ENCODE assay signal across 1 cellular context in the genomic region with DNA sequence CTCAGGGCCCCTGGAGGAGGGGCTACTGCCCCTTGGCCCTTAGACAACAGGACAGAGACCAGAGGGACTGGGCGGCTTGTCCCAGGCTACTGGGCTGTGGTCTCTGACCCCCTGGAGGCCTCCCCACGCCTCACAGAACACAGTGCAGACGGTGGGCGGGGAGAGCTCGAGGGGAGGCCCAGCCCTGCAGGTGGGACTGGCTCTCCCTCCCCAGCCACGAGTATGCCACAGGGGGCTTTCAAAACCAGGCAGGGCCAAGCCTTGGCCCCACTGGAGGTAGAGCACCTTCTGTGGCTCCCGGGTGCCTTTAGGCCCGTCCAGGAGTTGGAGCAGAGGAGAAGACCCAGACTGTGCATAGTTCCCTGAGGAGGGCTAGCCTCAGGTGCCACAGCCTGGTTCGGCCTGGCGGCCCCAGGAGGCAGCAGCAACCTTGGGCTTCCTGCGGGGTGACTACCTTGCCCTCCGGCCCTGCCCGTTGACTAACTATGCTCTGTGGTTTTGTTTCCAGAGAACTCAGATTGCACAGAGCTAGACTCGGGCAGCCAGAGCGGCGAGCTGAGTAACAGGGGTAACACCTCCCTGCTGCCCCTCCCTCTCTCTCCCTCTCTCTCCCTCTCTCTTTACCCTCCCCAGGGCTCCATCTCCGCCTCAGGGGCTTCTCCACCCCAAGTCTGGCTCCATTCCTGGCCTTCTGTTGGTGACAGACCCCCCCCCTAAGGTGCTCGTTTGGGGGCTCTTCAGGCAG.
TF ChIP-seq lines count a peak whose summit lies in the region.

No MANE protein-coding gene starts in this region.

TF ChIP-seq in HepG2, 621 proteins besides CTCF, POLR2A, EP300 and RAD21 (continued from another document and continues in another):
- TF ChIP-seq, protein P1, sequence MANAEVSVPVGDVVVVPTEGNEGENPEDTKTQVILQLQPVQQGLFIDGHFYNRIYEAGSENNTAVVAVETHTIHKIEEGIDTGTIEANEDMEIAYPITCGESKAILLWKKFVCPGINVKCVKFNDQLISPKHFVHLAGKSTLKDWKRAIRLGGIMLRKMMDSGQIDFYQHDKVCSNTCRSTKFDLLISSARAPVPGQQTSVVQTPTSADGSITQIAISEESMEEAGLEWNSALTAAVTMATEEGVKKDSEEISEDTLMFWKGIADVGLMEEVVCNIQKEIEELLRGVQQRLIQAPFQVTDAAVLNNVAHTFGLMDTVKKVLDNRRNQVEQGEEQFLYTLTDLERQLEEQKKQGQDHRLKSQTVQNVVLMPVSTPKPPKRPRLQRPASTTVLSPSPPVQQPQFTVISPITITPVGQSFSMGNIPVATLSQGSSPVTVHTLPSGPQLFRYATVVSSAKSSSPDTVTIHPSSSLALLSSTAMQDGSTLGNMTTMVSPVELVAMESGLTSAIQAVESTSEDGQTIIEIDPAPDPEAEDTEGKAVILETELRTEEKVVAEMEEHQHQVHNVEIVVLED (CRISPR knock-in tag; IDR thresholded peaks at IDR 0.05; ENCODE audit: borderline replicate concordance): no peak
- TF ChIP-seq ZSCAN20 (CRISPR knock-in tag; IDR thresholded peaks at IDR 0.05; ENCODE audit: borderline replicate concordance) (no peak), TGIF2 (CRISPR knock-in tag; IDR thresholded peaks at IDR 0.05) (0 out of 2 replicates have a peak, but pooled peaks have one; percentile 20), ZFP82 (CRISPR knock-in tag; IDR thresholded peaks at IDR 0.05; ENCODE audit: borderline replicate concordance) (0 out of 2 replicates have a peak, but pooled peaks have one; percentile 55), RNF2 (conservative IDR thresholded peaks at IDR 0.05; ENCODE audit: low read depth) (no peak; the same call in 1 of the 2 replicates), ZSCAN12 (CRISPR knock-in tag; IDR thresholded peaks at IDR 0.05) (no peak), RXRA (CRISPR knock-in tag; IDR thresholded peaks at IDR 0.05) (no peak), PAX8 (CRISPR knock-in tag; IDR thresholded peaks at IDR 0.05; ENCODE audit: borderline replicate concordance) (no peak), MAZ (IDR thresholded peaks at IDR 0.05; ENCODE audit: borderline replicate concordance, low read depth, low read length) (no peak), MAZ (CRISPR knock-in tag; IDR thresholded peaks at IDR 0.05; ENCODE audit: low read depth) (0 out of 2 replicates have a peak, but pooled peaks have one; percentile 8), ZSCAN29 (CRISPR knock-in tag; conservative IDR thresholded peaks at IDR 0.05) (no peak), ZNF501 (CRISPR knock-in tag; IDR thresholded peaks at IDR 0.05) (no peak), ZBTB21 (CRISPR knock-in tag; IDR thresholded peaks at IDR 0.05) (no peak), HNRNPL (IDR thresholded peaks at IDR 0.05; ENCODE audit: low read depth, low read length) (0 out of 2 replicates have a peak, but pooled peaks have one; percentile 18), ZFP37 (CRISPR knock-in tag; IDR thresholded peaks at IDR 0.05; ENCODE audit: borderline replicate concordance) (no peak), GATA4 (IDR thresholded peaks at IDR 0.05; ENCODE audit: borderline replicate concordance, low read depth) (no peak), GATAD2A (CRISPR knock-in tag; IDR thresholded peaks at IDR 0.05) (0 out of 2 replicates have a peak, but pooled peaks have one; percentile 18), SYNCRIP (IDR thresholded peaks at IDR 0.05; ENCODE audit: insufficient read depth, low read depth, low read length) (no peak), ZNF616 (CRISPR knock-in tag; IDR thresholded peaks at IDR 0.05; ENCODE audit: low read depth) (no peak), KDM4B (CRISPR knock-in tag; IDR thresholded peaks at IDR 0.05) (no peak), ZSCAN21 (CRISPR knock-in tag; IDR thresholded peaks at IDR 0.05; ENCODE audit: borderline replicate concordance) (0 out of 2 replicates have a peak, but pooled peaks have one; percentile 20), FOXK2 (IDR thresholded peaks at IDR 0.05) (no peak), ZNF44 (CRISPR knock-in tag; IDR thresholded peaks at IDR 0.05) (no peak), ZNF749 (CRISPR knock-in tag; IDR thresholded peaks at IDR 0.05; ENCODE audit: borderline replicate concordance) (no peak), PTBP1 (IDR thresholded peaks at IDR 0.05; ENCODE audit: low read depth, low read length, poor library complexity, severe bottlenecking) (no peak), HNF4G (IDR thresholded peaks at IDR 0.05; ENCODE audit: borderline replicate concordance, low read depth, low read length) (no peak), HNF4G (CRISPR knock-in tag; IDR thresholded peaks at IDR 0.05; ENCODE audit: borderline replicate concordance, low read depth) (no peak), ZNF737 (CRISPR knock-in tag; IDR thresholded peaks at IDR 0.05; ENCODE audit: borderline replicate concordance) (no peak), ZNF839 (CRISPR knock-in tag; IDR thresholded peaks at IDR 0.05; ENCODE audit: borderline replicate concordance) (no peak), JARID2 (CRISPR knock-in tag; IDR thresholded peaks at IDR 0.05; ENCODE audit: insufficient replicate concordance) (no peak), ZSCAN9 (CRISPR knock-in tag; IDR thresholded peaks at IDR 0.05; ENCODE audit: borderline replicate concordance) (no peak), NFKBIZ (CRISPR knock-in tag; IDR thresholded peaks at IDR 0.05) (no peak), KLF11 (CRISPR knock-in tag; IDR thresholded peaks at IDR 0.05) (no peak), ZNF460 (CRISPR knock-in tag; IDR thresholded peaks at IDR 0.05; ENCODE audit: borderline replicate concordance) (no peak), ZNF292 (CRISPR knock-in tag; IDR thresholded peaks at IDR 0.05; ENCODE audit: borderline replicate concordance, low read depth) (no peak), ZNF772 (CRISPR knock-in tag; IDR thresholded peaks at IDR 0.05) (no peak), NR1H2 (CRISPR knock-in tag; IDR thresholded peaks at IDR 0.05; ENCODE audit: borderline replicate concordance, low read depth) (no peak), ZNF382 (CRISPR knock-in tag; IDR thresholded peaks at IDR 0.05; ENCODE audit: borderline replicate concordance) (no peak), KDM3A (CRISPR knock-in tag; IDR thresholded peaks at IDR 0.05; ENCODE audit: low read depth) (no peak), YEATS4 (CRISPR knock-in tag; IDR thresholded peaks at IDR 0.05; ENCODE audit: borderline replicate concordance) (no peak; the same call in 1 of the 2 replicates), ZNF660 (CRISPR knock-in tag; IDR thresholded peaks at IDR 0.05; ENCODE audit: borderline replicate concordance, low read depth) (no peak), ZNF614 (CRISPR knock-in tag; IDR thresholded peaks at IDR 0.05; ENCODE audit: borderline replicate concordance) (no peak), ETV5 (CRISPR knock-in tag; IDR thresholded peaks at IDR 0.05; ENCODE audit: borderline replicate concordance) (peak; percentile 17; the same call in 1 of the 2 replicates), KMT2A (CRISPR knock-in tag; IDR thresholded peaks at IDR 0.05) (no peak), ZNF33B (CRISPR knock-in tag; IDR thresholded peaks at IDR 0.05) (no peak)
- TF ChIP-seq, protein P2, sequence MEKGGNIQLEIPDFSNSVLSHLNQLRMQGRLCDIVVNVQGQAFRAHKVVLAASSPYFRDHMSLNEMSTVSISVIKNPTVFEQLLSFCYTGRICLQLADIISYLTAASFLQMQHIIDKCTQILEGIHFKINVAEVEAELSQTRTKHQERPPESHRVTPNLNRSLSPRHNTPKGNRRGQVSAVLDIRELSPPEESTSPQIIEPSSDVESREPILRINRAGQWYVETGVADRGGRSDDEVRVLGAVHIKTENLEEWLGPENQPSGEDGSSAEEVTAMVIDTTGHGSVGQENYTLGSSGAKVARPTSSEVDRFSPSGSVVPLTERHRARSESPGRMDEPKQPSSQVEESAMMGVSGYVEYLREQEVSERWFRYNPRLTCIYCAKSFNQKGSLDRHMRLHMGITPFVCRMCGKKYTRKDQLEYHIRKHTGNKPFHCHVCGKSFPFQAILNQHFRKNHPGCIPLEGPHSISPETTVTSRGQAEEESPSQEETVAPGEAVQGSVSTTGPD (CRISPR knock-in tag; IDR thresholded peaks at IDR 0.05): no peak
- TF ChIP-seq, protein P3, sequence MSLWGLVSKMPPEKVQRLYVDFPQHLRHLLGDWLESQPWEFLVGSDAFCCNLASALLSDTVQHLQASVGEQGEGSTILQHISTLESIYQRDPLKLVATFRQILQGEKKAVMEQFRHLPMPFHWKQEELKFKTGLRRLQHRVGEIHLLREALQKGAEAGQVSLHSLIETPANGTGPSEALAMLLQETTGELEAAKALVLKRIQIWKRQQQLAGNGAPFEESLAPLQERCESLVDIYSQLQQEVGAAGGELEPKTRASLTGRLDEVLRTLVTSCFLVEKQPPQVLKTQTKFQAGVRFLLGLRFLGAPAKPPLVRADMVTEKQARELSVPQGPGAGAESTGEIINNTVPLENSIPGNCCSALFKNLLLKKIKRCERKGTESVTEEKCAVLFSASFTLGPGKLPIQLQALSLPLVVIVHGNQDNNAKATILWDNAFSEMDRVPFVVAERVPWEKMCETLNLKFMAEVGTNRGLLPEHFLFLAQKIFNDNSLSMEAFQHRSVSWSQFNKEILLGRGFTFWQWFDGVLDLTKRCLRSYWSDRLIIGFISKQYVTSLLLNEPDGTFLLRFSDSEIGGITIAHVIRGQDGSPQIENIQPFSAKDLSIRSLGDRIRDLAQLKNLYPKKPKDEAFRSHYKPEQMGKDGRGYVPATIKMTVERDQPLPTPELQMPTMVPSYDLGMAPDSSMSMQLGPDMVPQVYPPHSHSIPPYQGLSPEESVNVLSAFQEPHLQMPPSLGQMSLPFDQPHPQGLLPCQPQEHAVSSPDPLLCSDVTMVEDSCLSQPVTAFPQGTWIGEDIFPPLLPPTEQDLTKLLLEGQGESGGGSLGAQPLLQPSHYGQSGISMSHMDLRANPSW (CRISPR knock-in tag; IDR thresholded peaks at IDR 0.05; ENCODE audit: borderline replicate concordance): no peak
- TF ChIP-seq, protein P4, sequence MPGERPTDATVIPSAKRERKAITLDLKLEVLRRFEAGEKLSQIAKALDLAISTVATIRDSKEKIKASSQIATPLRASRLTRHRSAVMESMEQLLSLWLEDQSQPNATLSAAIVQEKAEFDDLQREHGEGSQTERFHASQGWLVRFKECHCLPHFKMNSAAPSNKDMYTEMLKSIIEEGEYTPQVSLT (CRISPR knock-in tag; IDR thresholded peaks at IDR 0.05; ENCODE audit: borderline replicate concordance, low read depth): no peak
- TF ChIP-seq, protein P5, sequence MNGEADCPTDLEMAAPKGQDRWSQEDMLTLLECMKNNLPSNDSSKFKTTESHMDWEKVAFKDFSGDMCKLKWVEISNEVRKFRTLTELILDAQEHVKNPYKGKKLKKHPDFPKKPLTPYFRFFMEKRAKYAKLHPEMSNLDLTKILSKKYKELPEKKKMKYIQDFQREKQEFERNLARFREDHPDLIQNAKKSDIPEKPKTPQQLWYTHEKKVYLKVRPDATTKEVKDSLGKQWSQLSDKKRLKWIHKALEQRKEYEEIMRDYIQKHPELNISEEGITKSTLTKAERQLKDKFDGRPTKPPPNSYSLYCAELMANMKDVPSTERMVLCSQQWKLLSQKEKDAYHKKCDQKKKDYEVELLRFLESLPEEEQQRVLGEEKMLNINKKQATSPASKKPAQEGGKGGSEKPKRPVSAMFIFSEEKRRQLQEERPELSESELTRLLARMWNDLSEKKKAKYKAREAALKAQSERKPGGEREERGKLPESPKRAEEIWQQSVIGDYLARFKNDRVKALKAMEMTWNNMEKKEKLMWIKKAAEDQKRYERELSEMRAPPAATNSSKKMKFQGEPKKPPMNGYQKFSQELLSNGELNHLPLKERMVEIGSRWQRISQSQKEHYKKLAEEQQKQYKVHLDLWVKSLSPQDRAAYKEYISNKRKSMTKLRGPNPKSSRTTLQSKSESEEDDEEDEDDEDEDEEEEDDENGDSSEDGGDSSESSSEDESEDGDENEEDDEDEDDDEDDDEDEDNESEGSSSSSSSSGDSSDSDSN (CRISPR knock-in tag; IDR thresholded peaks at IDR 0.05): peak; percentile 10
- TF ChIP-seq, protein P6, sequence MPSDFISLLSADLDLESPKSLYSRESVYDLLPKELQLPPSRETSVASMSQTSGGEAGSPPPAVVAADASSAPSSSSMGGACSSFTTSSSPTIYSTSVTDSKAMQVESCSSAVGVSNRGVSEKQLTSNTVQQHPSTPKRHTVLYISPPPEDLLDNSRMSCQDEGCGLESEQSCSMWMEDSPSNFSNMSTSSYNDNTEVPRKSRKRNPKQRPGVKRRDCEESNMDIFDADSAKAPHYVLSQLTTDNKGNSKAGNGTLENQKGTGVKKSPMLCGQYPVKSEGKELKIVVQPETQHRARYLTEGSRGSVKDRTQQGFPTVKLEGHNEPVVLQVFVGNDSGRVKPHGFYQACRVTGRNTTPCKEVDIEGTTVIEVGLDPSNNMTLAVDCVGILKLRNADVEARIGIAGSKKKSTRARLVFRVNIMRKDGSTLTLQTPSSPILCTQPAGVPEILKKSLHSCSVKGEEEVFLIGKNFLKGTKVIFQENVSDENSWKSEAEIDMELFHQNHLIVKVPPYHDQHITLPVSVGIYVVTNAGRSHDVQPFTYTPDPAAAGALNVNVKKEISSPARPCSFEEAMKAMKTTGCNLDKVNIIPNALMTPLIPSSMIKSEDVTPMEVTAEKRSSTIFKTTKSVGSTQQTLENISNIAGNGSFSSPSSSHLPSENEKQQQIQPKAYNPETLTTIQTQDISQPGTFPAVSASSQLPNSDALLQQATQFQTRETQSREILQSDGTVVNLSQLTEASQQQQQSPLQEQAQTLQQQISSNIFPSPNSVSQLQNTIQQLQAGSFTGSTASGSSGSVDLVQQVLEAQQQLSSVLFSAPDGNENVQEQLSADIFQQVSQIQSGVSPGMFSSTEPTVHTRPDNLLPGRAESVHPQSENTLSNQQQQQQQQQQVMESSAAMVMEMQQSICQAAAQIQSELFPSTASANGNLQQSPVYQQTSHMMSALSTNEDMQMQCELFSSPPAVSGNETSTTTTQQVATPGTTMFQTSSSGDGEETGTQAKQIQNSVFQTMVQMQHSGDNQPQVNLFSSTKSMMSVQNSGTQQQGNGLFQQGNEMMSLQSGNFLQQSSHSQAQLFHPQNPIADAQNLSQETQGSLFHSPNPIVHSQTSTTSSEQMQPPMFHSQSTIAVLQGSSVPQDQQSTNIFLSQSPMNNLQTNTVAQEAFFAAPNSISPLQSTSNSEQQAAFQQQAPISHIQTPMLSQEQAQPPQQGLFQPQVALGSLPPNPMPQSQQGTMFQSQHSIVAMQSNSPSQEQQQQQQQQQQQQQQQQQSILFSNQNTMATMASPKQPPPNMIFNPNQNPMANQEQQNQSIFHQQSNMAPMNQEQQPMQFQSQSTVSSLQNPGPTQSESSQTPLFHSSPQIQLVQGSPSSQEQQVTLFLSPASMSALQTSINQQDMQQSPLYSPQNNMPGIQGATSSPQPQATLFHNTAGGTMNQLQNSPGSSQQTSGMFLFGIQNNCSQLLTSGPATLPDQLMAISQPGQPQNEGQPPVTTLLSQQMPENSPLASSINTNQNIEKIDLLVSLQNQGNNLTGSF (CRISPR knock-in tag; IDR thresholded peaks at IDR 0.05): no peak
